Comparison of ENCODE assay signal across 8 cellular contexts in the genomic region with DNA sequence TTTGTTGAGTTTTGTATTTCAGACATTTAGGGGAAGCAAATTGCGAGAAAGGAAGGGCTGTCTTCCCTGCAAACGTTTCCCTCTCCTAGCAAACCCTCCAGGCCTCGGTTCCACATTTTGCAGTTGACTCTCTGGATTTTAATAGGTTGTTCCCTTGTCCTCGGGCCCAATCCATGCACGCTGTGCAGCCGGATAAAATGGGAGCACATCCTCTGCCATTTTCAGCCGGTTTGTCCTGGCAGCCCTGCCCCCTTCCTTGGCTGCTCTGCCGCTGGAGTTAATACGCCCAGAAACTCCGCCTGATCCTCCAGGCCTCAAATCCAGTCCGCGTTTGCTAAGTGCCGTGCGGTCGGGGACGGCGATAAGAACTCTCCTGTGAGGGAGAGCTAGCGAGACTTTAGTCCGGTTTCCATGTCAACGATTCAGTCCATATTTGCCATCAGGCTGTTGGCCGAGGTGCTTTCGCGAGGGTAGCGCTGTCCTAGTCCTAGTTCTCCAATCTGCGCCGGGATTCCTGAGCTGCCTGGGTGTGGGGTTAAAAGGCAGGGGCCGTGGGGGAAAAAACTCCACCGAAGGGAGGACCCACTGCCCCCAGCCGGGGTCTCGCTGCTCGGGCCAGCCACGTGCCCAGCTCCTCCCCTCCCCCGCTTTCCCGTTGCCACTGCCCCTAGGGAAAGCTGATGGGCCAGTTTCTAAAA. TPM values are rescaled to one million over a fixed set of nuclear protein-coding genes. Genes with fewer than 3 reads are reported as not detected.
A peak's percentile ranks its signal among the peaks of the same experiment; 100 is the strongest.
DNase-seq lines count a peak whose midpoint lies in the region; ATAC-seq and TF ChIP-seq lines count a peak whose summit lies in the region.

No MANE protein-coding gene starts in this region.

- peak overlapping the region; percentile 73 for H3K4me3 ChIP-seq in PC-3 (ENCODE audit: low read length)
- H3K4me3 ChIP-seq in epithelial cell of proximal tubule (ENCODE audit: low read depth, low read length): peak overlapping the region; percentile 61
- H3K4me3 ChIP-seq in mononuclear cell (ENCODE audit: low read length): peak overlapping the region; percentile 56

- DNase-seq in AG08396 (ENCODE audit: low spot score): peak; percentile 90
- DNase-seq in GM19238 (ENCODE audit: insufficient read length, low spot score): peak; percentile 79
- peak; percentile 98 for DNase-seq in PC-3
- DNase-seq in activated T-cell treated with anti-CD3 and anti-CD28 coated beads, Interleukin-2, amount 50 U/mL, for 1 hour: peak; percentile 85
- DNase-seq in epithelial cell of proximal tubule (ENCODE audit: low read depth): peak; percentile 91
- peak; percentile 69 to 74 for DNase-seq in stimulated activated CD8-positive, alpha-beta memory T cell treated with anti-CD3 and anti-CD28 coated beads, Interleukin-2, amount 100 ng/mL, for 1 hour (ENCODE audit: low read depth in 2 of 2)

- TF ChIP-seq EP300 in Ishikawa (IDR thresholded peaks at IDR 0.05; ENCODE audit: borderline replicate concordance): peak; percentile 33; the same call in 1 of the 2 replicates

- peak overlapping the region; percentile 83 for H2AFZ ChIP-seq in PC-3 (ENCODE audit: low read length)

- peak; percentile 46 for ATAC-seq in PC-3

- intact Hi-C loops in PC-3 (cut with micrococcal nuclease): loop anchor here (1.0 to 10.0 kb wide), 3 partner anchors 91 to 172 kb away; a partner anchor contains a TSS

- POLR2A ChIA-PET in PC-3 (lab: Charles Lee; ENCODE audit: unreplicated experiment): interaction anchor here (1.9 kb wide), 1 partner anchor 96 kb away, joined by 9 read pairs; no protein-coding TSS in a partner anchor

- H3K9me2 ChIP-seq in PC-3 (replicated peaks; ENCODE audit: low read length): no peaks in the 10 kb centered on the region

- peak overlapping the region; percentile 87 for H3K9ac ChIP-seq in PC-3 (ENCODE audit: low read length)

- H3K9me3 ChIP-seq in PC-3 (ENCODE audit: low read length): no peaks in the 10 kb centered on the region
- no peaks in the 10 kb centered on the region for H3K9me3 ChIP-seq in mononuclear cell (ENCODE audit: low read depth, low read length)

- H4K20me1 ChIP-seq in PC-3 (ENCODE audit: low read length): no peaks in the 10 kb centered on the region

- 0 out of 2 replicates have a peak, but pooled peaks have one; percentile 13 for TF ChIP-seq CTCF in PC-3 (conservative IDR thresholded peaks at IDR 0.05; ENCODE audit: low read depth, low read length)
- TF ChIP-seq CTCF in epithelial cell of proximal tubule (conservative IDR thresholded peaks at IDR 0.05; ENCODE audit: low read depth, low read length): no peak

- H3K4me2 ChIP-seq in PC-3 (ENCODE audit: low read length): peak overlapping the region; percentile 91

- no peaks in the 10 kb centered on the region for H3F3A ChIP-seq in PC-3 (ENCODE audit: low read length, unreplicated experiment)

- H3K27me3 ChIP-seq in PC-3 (ENCODE audit: low read length) (no peaks in the 10 kb centered on the region), mononuclear cell (ENCODE audit: insufficient read depth, low read length) (no peaks in the 10 kb centered on the region)

- CTCF ChIA-PET in PC-3 (lab: Charles Lee): interaction anchor here (0.6 to 2.2 kb wide), 4 partner anchors 13 to 107 kb away, joined by 3 to 21 read pairs (median 8); no protein-coding TSS in a partner anchor

- H3K4me1 ChIP-seq in PC-3 (ENCODE audit: insufficient read depth, low read length) (peaks cover 27% of the 10 kb centered on the region), mononuclear cell (ENCODE audit: insufficient read depth, low read length) (peaks cover 51% of the 10 kb centered on the region)

- TF ChIP-seq RAD21 in Ishikawa (IDR thresholded peaks at IDR 0.05; ENCODE audit: low read depth): no peak

- H3K79me2 ChIP-seq in PC-3 (ENCODE audit: low read length): peaks cover 35% of the 10 kb centered on the region

- BruUV-seq in PC-3 (replicated peaks; lab: Mats Ljungman, UMichigan): TSS peak; percentile 80

- H3K36me3 ChIP-seq in PC-3 (ENCODE audit: low read depth, low read length): no peaks in the 10 kb centered on the region

- H3K27ac ChIP-seq in PC-3 (ENCODE audit: low read length): peak overlapping the region; percentile 94

TF ChIP-seq in Ishikawa, 13 proteins besides CTCF, POLR2A, EP300 and RAD21:
- TF ChIP-seq TCF12 (IDR thresholded peaks at IDR 0.05; ENCODE audit: low read depth) (peak; percentile 10; the same call in 1 of the 2 replicates), EGR1 (IDR thresholded peaks at IDR 0.05) (no peak), TEAD4 (IDR thresholded peaks at IDR 0.05) (peak; percentile 50), NFIC (IDR thresholded peaks at IDR 0.05) (peak; percentile 52; the same call in 1 of the 2 replicates), ZBTB7A (IDR thresholded peaks at IDR 0.05; ENCODE audit: low read depth) (peak; percentile 89; the same call in 1 of the 2 replicates), YY1 (IDR thresholded peaks at IDR 0.05; ENCODE audit: low read depth) (peak; percentile 87), FOXM1 (IDR thresholded peaks at IDR 0.05; ENCODE audit: borderline replicate concordance, low read depth) (no peak), CREB1 (IDR thresholded peaks at IDR 0.05; ENCODE audit: low read depth) (no peak)
- TF ChIP-seq, protein P1, sequence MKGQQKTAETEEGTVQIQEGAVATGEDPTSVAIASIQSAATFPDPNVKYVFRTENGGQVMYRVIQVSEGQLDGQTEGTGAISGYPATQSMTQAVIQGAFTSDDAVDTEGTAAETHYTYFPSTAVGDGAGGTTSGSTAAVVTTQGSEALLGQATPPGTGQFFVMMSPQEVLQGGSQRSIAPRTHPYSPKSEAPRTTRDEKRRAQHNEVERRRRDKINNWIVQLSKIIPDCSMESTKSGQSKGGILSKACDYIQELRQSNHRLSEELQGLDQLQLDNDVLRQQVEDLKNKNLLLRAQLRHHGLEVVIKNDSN (IDR thresholded peaks at IDR 0.05): peak; percentile 74
- TF ChIP-seq, protein P2, sequence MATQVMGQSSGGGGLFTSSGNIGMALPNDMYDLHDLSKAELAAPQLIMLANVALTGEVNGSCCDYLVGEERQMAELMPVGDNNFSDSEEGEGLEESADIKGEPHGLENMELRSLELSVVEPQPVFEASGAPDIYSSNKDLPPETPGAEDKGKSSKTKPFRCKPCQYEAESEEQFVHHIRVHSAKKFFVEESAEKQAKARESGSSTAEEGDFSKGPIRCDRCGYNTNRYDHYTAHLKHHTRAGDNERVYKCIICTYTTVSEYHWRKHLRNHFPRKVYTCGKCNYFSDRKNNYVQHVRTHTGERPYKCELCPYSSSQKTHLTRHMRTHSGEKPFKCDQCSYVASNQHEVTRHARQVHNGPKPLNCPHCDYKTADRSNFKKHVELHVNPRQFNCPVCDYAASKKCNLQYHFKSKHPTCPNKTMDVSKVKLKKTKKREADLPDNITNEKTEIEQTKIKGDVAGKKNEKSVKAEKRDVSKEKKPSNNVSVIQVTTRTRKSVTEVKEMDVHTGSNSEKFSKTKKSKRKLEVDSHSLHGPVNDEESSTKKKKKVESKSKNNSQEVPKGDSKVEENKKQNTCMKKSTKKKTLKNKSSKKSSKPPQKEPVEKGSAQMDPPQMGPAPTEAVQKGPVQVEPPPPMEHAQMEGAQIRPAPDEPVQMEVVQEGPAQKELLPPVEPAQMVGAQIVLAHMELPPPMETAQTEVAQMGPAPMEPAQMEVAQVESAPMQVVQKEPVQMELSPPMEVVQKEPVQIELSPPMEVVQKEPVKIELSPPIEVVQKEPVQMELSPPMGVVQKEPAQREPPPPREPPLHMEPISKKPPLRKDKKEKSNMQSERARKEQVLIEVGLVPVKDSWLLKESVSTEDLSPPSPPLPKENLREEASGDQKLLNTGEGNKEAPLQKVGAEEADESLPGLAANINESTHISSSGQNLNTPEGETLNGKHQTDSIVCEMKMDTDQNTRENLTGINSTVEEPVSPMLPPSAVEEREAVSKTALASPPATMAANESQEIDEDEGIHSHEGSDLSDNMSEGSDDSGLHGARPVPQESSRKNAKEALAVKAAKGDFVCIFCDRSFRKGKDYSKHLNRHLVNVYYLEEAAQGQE (IDR thresholded peaks at IDR 0.05; ENCODE audit: low read depth): no peak
- TF ChIP-seq, protein P3, sequence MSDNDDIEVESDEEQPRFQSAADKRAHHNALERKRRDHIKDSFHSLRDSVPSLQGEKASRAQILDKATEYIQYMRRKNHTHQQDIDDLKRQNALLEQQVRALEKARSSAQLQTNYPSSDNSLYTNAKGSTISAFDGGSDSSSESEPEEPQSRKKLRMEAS (IDR thresholded peaks at IDR 0.05): peak; percentile 95

RNA-seq across cellular contexts. Expression of a gene that starts 2.9 kb away (rescaled TPM):
- total RNA-seq in PC-3 (2014; rRNA removed): 43.8 and 78.0 TPM in 2 replicates
- 25.2 and 27.1 TPM in 2 replicates for total RNA-seq in epithelial cell of proximal tubule
- total RNA-seq in mononuclear cell: 55.4 TPM

Comparison
In these comparisons a context has a peak if more than half of its experiments do, and no peak if none do; other contexts are left out.
1. Peak in every context shown above with its lines: DNase-seq, ATAC-seq, H3K4me3 ChIP-seq and H3K27ac ChIP-seq.